ENCODE assay signal across 28 cellular contexts in genomic region chr3:41975421-41976103, GRCh38. TPM values are rescaled to one million over a fixed set of nuclear protein-coding genes. Genes with fewer than 3 reads are reported as not detected.
DNase-seq lines count a peak whose midpoint lies in the region; ATAC-seq and TF ChIP-seq lines count a peak whose summit lies in the region.
"Had no signal": no experiment of that assay in that cellular context is flagged by ENCODE, and none has a peak within 500 bp of the region (broad histone marks: within the 10 kb centered on the region; RNA-seq: fewer than 3 reads in every experiment).

No MANE protein-coding gene starts in this region.

- no peaks in the 10 kb centered on the region for H3K4me1 Mint-ChIP-seq in activated T-cell treated with anti-CD3 and anti-CD28 coated beads, Interleukin-2, amount 50 U/mL, for 72 hours (ENCODE audit: low read depth)
- H3K4me1 Mint-ChIP-seq in CD14-positive monocyte: peaks cover 22% of the 10 kb centered on the region
- no peaks in the 10 kb centered on the region for H3K4me1 Mint-ChIP-seq in activated CD4-positive, alpha-beta memory T cell treated with anti-CD3 and anti-CD28 coated beads for 36 hours (ENCODE audit: low read depth)
- H3K4me1 Mint-ChIP-seq: activated CD4-positive, alpha-beta T cell treated with anti-CD3 and anti-CD28 coated beads, Interleukin-2, amount 10 ng/mL, durations not matched to agents 7 days and 5 days; activated naive CD8-positive, alpha-beta T cell treated with anti-CD3 and anti-CD28 coated beads, Interleukin-2, amount 10 ng/mL, durations not matched to agents 7 days and 5 days had no signal

- H3K4me3 Mint-ChIP-seq in activated T-cell treated with anti-CD3 and anti-CD28 coated beads, Interleukin-2, amount 50 U/mL, for 72 hours: no peak overlapping the region
- H3K4me3 Mint-ChIP-seq in CD14-positive monocyte: no peak overlapping the region
- no peak overlapping the region for H3K4me3 Mint-ChIP-seq in activated CD4-positive, alpha-beta memory T cell treated with anti-CD3 and anti-CD28 coated beads for 36 hours
- H3K4me3 Mint-ChIP-seq: activated CD4-positive, alpha-beta T cell treated with anti-CD3 and anti-CD28 coated beads, Interleukin-2, amount 10 ng/mL, durations not matched to agents 7 days and 5 days; activated naive CD8-positive, alpha-beta T cell treated with anti-CD3 and anti-CD28 coated beads, Interleukin-2, amount 10 ng/mL, durations not matched to agents 7 days and 5 days; activated T-cell treated with anti-CD3 and anti-CD28 coated beads, Interleukin-2, amount 50 U/mL, for 24 hours had no signal

- peaks cover 0 to 2% of the 10 kb centered on the region in 2 donors for H3K9me3 Mint-ChIP-seq in activated T-cell treated with anti-CD3 and anti-CD28 coated beads, Interleukin-2, amount 50 U/mL, for 72 hours
- peaks cover 0 to 5% (median 1%) of the 10 kb centered on the region in 7 donors for H3K9me3 Mint-ChIP-seq in CD14-positive monocyte
- H3K9me3 Mint-ChIP-seq in activated CD4-positive, alpha-beta memory T cell treated with anti-CD3 and anti-CD28 coated beads for 36 hours: no peaks in the 10 kb centered on the region
- H3K9me3 Mint-ChIP-seq: activated CD4-positive, alpha-beta T cell treated with anti-CD3 and anti-CD28 coated beads, Interleukin-2, amount 10 ng/mL, durations not matched to agents 7 days and 5 days; activated naive CD8-positive, alpha-beta T cell treated with anti-CD3 and anti-CD28 coated beads, Interleukin-2, amount 10 ng/mL, durations not matched to agents 7 days and 5 days; activated T-cell treated with anti-CD3 and anti-CD28 coated beads, Interleukin-2, amount 50 U/mL, for 24 hours had no signal

- ATAC-seq in activated T-cell treated with anti-CD3 and anti-CD28 coated beads, Interleukin-2, amount 50 U/mL, for 72 hours (replicated peaks in 1 of 2): no peak
- ATAC-seq in GM21390 (IDR thresholded peaks at IDR 0.05; ENCODE audit: unreplicated experiment): no peak
- ATAC-seq: foreskin keratinocyte, left ventricle myocardium superior had no signal

- TF ChIP-seq CTCF in VCaP (conservative IDR thresholded peaks at IDR 0.05) (no peak), CD14-positive monocyte (IDR thresholded peaks at IDR 0.05) (no peak)

- no peak for DNase-seq in activated T-cell treated with anti-CD3 and anti-CD28 coated beads, Interleukin-2, amount 50 U/mL, for 72 hours
- DNase-seq in activated T-cell treated with anti-CD3 and anti-CD28 coated beads for 4 hours (no peak), dermis blood vessel endothelial cell (peak; percentile 66), pulmonary artery endothelial cell (ENCODE audit: low read depth, low spot score) (peak; percentile 41), CD14-positive monocyte (ENCODE audit: low spot score) (no peak)
- no peak for DNase-seq in activated CD4-positive, alpha-beta memory T cell treated with anti-CD3 and anti-CD28 coated beads for 36 hours
- DNase-seq: activated CD4-positive, alpha-beta T cell treated with anti-CD3 and anti-CD28 coated beads, Interleukin-2, amount 10 ng/mL, durations not matched to agents 7 days and 5 days; activated gamma-delta T cell; activated naive CD8-positive, alpha-beta T cell treated with anti-CD3 and anti-CD28 coated beads, Interleukin-2, amount 10 ng/mL, durations not matched to agents 7 days and 5 days; activated T-cell treated with anti-CD3 and anti-CD28 coated beads, Interleukin-2, amount 50 U/mL, for 24 hours; effector CD4-positive, alpha-beta T cell; H7; head of caudate nucleus; KG1; kidney; left ventricle myocardium superior; NCI-H446; NCI-H774; Peyer's patch; posterior cingulate gyrus; SIG-M5; sigmoid colon; stimulated activated CD4-positive, alpha-beta T cell treated with anti-CD3 and anti-CD28 coated beads, Interleukin-4, amount 100 ng/mL, for 1 hour; stomach; T1000 had no signal

- H3K27me3 Mint-ChIP-seq in activated T-cell treated with anti-CD3 and anti-CD28 coated beads, Interleukin-2, amount 50 U/mL, for 72 hours (ENCODE audit: low read depth): no peaks in the 10 kb centered on the region
- H3K27me3 Mint-ChIP-seq in CD14-positive monocyte (ENCODE audit: low read depth in 3 of 3): peaks cover 0 to 2% (median 2%) of the 10 kb centered on the region in 3 donors
- H3K27me3 Mint-ChIP-seq in activated CD4-positive, alpha-beta memory T cell treated with anti-CD3 and anti-CD28 coated beads for 36 hours: no peaks in the 10 kb centered on the region
- H3K27me3 Mint-ChIP-seq: activated T-cell treated with anti-CD3 and anti-CD28 coated beads, Interleukin-2, amount 50 U/mL, for 24 hours had no signal

- H3K27ac ChIP-seq in VCaP: 0 out of 2 replicates have a peak overlapping the region, but pooled peaks have one; percentile 4
- H3K27ac ChIP-seq: foreskin keratinocyte, Peyer's patch, sigmoid colon, stomach had no signal

- CTCF ChIA-PET in activated CD4-positive, alpha-beta memory T cell treated with anti-CD3 and anti-CD28 coated beads for 36 hours (lab: Charles Lee): interaction anchor here (0.7 to 1.3 kb wide), 3 partner anchors 12 to 1392 kb away, joined by 3 to 6 read pairs (median 5); no protein-coding TSS in a partner anchor

- POLR2A ChIA-PET in activated CD4-positive, alpha-beta memory T cell treated with anti-CD3 and anti-CD28 coated beads for 36 hours (lab: Charles Lee): interaction anchor here (0.6 kb wide), 1 partner anchor 15 kb away, joined by 3 read pairs; no protein-coding TSS in a partner anchor

- peak overlapping the region; percentile 22 for H3K27ac Mint-ChIP-seq in activated T-cell treated with anti-CD3 and anti-CD28 coated beads, Interleukin-2, amount 50 U/mL, for 72 hours
- peak overlapping the region in 1 of 7 donors; percentile 8 for H3K27ac Mint-ChIP-seq in CD14-positive monocyte
- no peak overlapping the region for H3K27ac Mint-ChIP-seq in activated CD4-positive, alpha-beta memory T cell treated with anti-CD3 and anti-CD28 coated beads for 36 hours
- H3K27ac Mint-ChIP-seq: activated CD4-positive, alpha-beta T cell treated with anti-CD3 and anti-CD28 coated beads, Interleukin-2, amount 10 ng/mL, durations not matched to agents 7 days and 5 days; activated naive CD8-positive, alpha-beta T cell treated with anti-CD3 and anti-CD28 coated beads, Interleukin-2, amount 10 ng/mL, durations not matched to agents 7 days and 5 days; activated T-cell treated with anti-CD3 and anti-CD28 coated beads, Interleukin-2, amount 50 U/mL, for 24 hours had no signal

- intact Hi-C loops in CD14-positive monocyte (cut with micrococcal nuclease): no loop called here
- intact Hi-C loops in activated CD4-positive, alpha-beta memory T cell treated with anti-CD3 and anti-CD28 coated beads for 36 hours (cut with micrococcal nuclease): no loop called here

- H3K36me3 Mint-ChIP-seq in activated T-cell treated with anti-CD3 and anti-CD28 coated beads, Interleukin-2, amount 50 U/mL, for 72 hours (ENCODE audit: insufficient read depth in 2 of 2): no peaks in the 10 kb centered on the region
- H3K36me3 Mint-ChIP-seq in CD14-positive monocyte: no peaks in the 10 kb centered on the region
- no peaks in the 10 kb centered on the region for H3K36me3 Mint-ChIP-seq in activated CD4-positive, alpha-beta memory T cell treated with anti-CD3 and anti-CD28 coated beads for 36 hours
- H3K36me3 Mint-ChIP-seq: activated naive CD8-positive, alpha-beta T cell treated with anti-CD3 and anti-CD28 coated beads, Interleukin-2, amount 10 ng/mL, durations not matched to agents 7 days and 5 days had no signal

RNA-seq across cellular contexts. Expression of gene ULK4, which starts 13.7 kb away (rescaled TPM):
- total RNA-seq in activated T-cell treated with anti-CD3 and anti-CD28 coated beads, Interleukin-2, amount 50 U/mL, for 72 hours: 10 to 100 TPM in 1 of 2 donors, 1 to 10 TPM in 1; 8.0 to 11.1 TPM
- total RNA-seq in dermis blood vessel endothelial cell (6.3 and 25.2 TPM in 2 replicates), pulmonary artery endothelial cell (6.5 and 8.7 TPM in 2 replicates)
- 10 to 100 TPM in 1 of 2 donors, 1 to 10 TPM in 1; 6.7 to 14.0 TPM for polyA plus RNA-seq in CD14-positive monocyte
- 10 to 100 TPM in 1 of 2 experiments, 1 to 10 TPM in 1; 9.5 to 10.8 TPM for total RNA-seq in activated CD4-positive, alpha-beta memory T cell treated with anti-CD3 and anti-CD28 coated beads for 36 hours

Comparison
In these comparisons a context has a peak if more than half of its experiments do, and no peak if none do; other contexts are left out.
1. DNase-seq: peak in dermis blood vessel endothelial cell (single experiment) and pulmonary artery endothelial cell (single experiment); none in activated T-cell treated with anti-CD3 and anti-CD28 coated beads, Interleukin-2, amount 50 U/mL, for 72 hours (0 of 2), activated T-cell treated with anti-CD3 and anti-CD28 coated beads for 4 hours (single experiment), CD14-positive monocyte (single experiment) and activated CD4-positive, alpha-beta memory T cell treated with anti-CD3 and anti-CD28 coated beads for 36 hours (single experiment).